8 cellular contexts compared by ENCODE assay signal in genomic region chrX:41084044-41084359, GRCh38. TPM values are rescaled to one million over a fixed set of nuclear protein-coding genes. Genes with fewer than 3 reads are reported as not detected.
DNase-seq lines count a peak whose midpoint lies in the region; ATAC-seq and TF ChIP-seq lines count a peak whose summit lies in the region.

No MANE protein-coding gene starts in this region.

- H3K4me1 ChIP-seq in ES-I3 (ENCODE audit: insufficient read depth, low read length) = no peaks in the 10 kb centered on the region
- no peaks in the 10 kb centered on the region for H3K4me1 ChIP-seq in mesodermal cell (ENCODE audit: control insufficient read depth, insufficient read depth, low read length, poor library complexity, severe bottlenecking)

- H3K9me3 ChIP-seq in ES-I3 (ENCODE audit: control insufficient read depth, insufficient read depth, low read length) = no peaks in the 10 kb centered on the region
- H3K9me3 ChIP-seq in mesodermal cell (ENCODE audit: control insufficient read depth, low read length) = no peaks in the 10 kb centered on the region

- H3K27me3 Mint-ChIP-seq in brain = peaks cover 32% of the 10 kb centered on the region

- H3K4me1 Mint-ChIP-seq in brain = peaks cover 22% of the 10 kb centered on the region

- peak overlapping the region; percentile 39 for H3K4me3 ChIP-seq in mesodermal cell (ENCODE audit: extremely low read depth, insufficient read depth, low read length, poor library complexity, severe bottlenecking)

- H3K9me3 Mint-ChIP-seq in brain = peaks cover 0 to 4% (median 0%) of the 10 kb centered on the region in 5 experiments

- peaks cover 12% of the 10 kb centered on the region for H3K36me3 Mint-ChIP-seq in brain

- H3K4me3 Mint-ChIP-seq in brain = peak overlapping the region; percentile 89 to 96 (median 94)

- H3K36me3 ChIP-seq in ES-I3 (ENCODE audit: insufficient read depth, low read length) = no peaks in the 10 kb centered on the region; the same call in 1 of the 2 replicates
- H3K36me3 ChIP-seq in mesodermal cell (ENCODE audit: control insufficient read depth, insufficient read depth, low read length) = peaks cover 2% of the 10 kb centered on the region

- no peak for DNase-seq in stimulated activated CD4-positive, alpha-beta T cell treated with anti-CD3 and anti-CD28 coated beads, Interleukin-12 subunit alpha, Interleukin-12 subunit beta, amount 100 ng/mL, for 4 hours
- no peak for DNase-seq in NCI-H1105 (lab: John Stamatoyannopoulos, UW)
- no peak for DNase-seq in H4 (ENCODE audit: low spot score)

- WGBS in mesodermal cell (ENCODE audit: insufficient coverage in 2 of 2), 2 experiments = 0 to 7% methylated on average over 3 of the region's 7 CpGs

- ATAC-seq in HG03139 (IDR thresholded peaks at IDR 0.05; ENCODE audit: unreplicated experiment) (peak; percentile 10), HG03280 (IDR thresholded peaks at IDR 0.05; ENCODE audit: unreplicated experiment) (no peak)

- peak overlapping the region; percentile 99 to 100 (median 100) for H3K27ac Mint-ChIP-seq in brain

- H3K27ac ChIP-seq in mesodermal cell (ENCODE audit: low read depth, low read length, severe bottlenecking) = peak overlapping the region; percentile 100

- peak overlapping the region; percentile 95 for H3K9ac ChIP-seq in ES-I3 (ENCODE audit: low read depth, low read length)

- TF ChIP-seq CTCF in brain (conservative IDR thresholded peaks at IDR 0.05) = no peak

RNA-seq across cellular contexts. Expression of gene USP9X, which starts 1.2 kb away (rescaled TPM):
- 26.4 TPM for polyA plus RNA-seq in brain (ENCODE audit: insufficient read depth, low read depth, low replicate concordance)
- polyA plus RNA-seq in mesodermal cell (2013, experiment 1 of 2) = 42.5 TPM
- polyA plus RNA-seq in mesodermal cell (2013, experiment 2 of 2) = 39.7 TPM
- total RNA-seq in H4 (2014; rRNA removed; shearing (Covaris generic)) = 32.1 and 43.5 TPM in 2 replicates
